In the genomic region with DNA sequence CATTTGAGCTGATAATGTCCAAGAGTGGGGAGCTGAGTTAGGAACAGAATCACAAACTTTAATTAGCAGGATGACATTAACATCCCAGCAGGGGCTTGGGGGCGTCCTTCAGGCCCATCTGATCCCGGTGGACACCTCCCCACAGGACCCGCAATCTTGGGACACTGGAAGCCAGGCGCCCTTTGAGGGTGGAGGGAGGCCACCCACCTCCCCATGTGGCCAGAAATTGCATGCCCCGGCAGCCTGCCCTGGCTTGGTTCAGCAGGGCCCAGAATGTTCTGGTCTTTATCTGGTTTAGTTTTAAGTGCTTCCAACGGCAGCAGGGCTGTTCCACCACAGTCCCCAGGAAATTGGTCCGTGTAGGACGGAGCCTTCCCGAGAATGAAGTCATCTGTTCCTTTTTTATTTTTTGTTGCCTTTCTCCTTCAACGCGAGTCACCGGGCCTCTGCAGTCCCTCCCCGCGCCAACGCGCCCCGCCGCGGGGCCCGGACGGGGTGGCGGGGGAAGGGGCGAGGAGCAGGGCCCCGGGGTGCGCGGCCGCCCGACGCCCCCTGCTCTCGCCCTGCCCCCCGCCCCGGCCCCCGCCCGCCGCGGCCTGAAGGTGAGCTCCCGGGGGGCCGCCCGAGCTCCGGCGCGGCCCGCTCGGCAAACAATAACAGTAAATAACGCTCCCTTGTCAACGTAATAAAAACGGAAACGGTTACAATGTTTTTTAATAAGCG, we compare ENCODE assay signal across 9 cellular contexts.
DNase-seq lines count a peak whose midpoint lies in the region; ATAC-seq, FAIRE-seq and TF ChIP-seq lines count a peak whose summit lies in the region.
"Had no signal": no experiment of that assay in that cellular context is flagged by ENCODE, and none has a peak within 500 bp of the region (broad histone marks: within the 10 kb centered on the region; RNA-seq: fewer than 3 reads in every experiment).

No MANE protein-coding gene starts in this region.

- H3K27me3 ChIP-seq in MM.1S (replicated peaks; ENCODE audit: insufficient read depth, low read length): no peaks in the 10 kb centered on the region
- no peaks in the 10 kb centered on the region for H3K27me3 ChIP-seq in WERI-Rb-1 (ENCODE audit: insufficient read depth, low read depth, severe bottlenecking)
- H3K27me3 ChIP-seq in dorsolateral prefrontal cortex: no peaks in the 10 kb centered on the region
- H3K27me3 ChIP-seq in right lobe of liver: no peaks in the 10 kb centered on the region

- no peaks in the 10 kb centered on the region for H3K79me2 ChIP-seq in MM.1S (ENCODE audit: low read length)

- peak; percentile 61 for DNase-seq in ELF-1 (ENCODE audit: low read depth, low spot score)
- peak; percentile 35 for DNase-seq in H54 (ENCODE audit: insufficient read length, low spot score)
- DNase-seq in MM.1S: peak; percentile 40
- DNase-seq in WERI-Rb-1: peak; percentile 51
- DNase-seq in dorsolateral prefrontal cortex: peak in 8 of 10 donors; percentile 53 to 80 (median 70)
- DNase-seq in right lobe of liver: peak in 2 of 3 donors; percentile 60 to 71
- DNase-seq in stimulated activated CD4-positive, alpha-beta T cell treated with anti-CD3 and anti-CD28 coated beads, Interleukin-1b, Interleukin-23, amount 100 ng/mL, for 48 hours: peak; percentile 42
- DNase-seq in NCI-H510A (lab: John Stamatoyannopoulos, UW): no peak

- FAIRE-seq in H54 (lab: Jason Lieb, UNC): no peak
- FAIRE-seq: endometrium had no signal

- H2AFZ ChIP-seq in MM.1S (ENCODE audit: low read length): peak overlapping the region; percentile 52

- no peaks in the 10 kb centered on the region for H3K9me2 ChIP-seq in MM.1S (replicated peaks; ENCODE audit: insufficient read depth, low read length)

- ATAC-seq in right lobe of liver: peak; percentile 8 to 35 (median 22)

- peak overlapping the region; percentile 96 for H3K27ac ChIP-seq in MM.1S (ENCODE audit: low read length)
- peak overlapping the region; percentile 99 for H3K27ac ChIP-seq in WERI-Rb-1
- peak overlapping the region; percentile 86 to 100 (median 99) for H3K27ac ChIP-seq in dorsolateral prefrontal cortex
- peak overlapping the region; percentile 96 to 100 (median 96) for H3K27ac ChIP-seq in right lobe of liver

- TF ChIP-seq POLR2A in H54 (IDR thresholded peaks at IDR 0.05; ENCODE audit: low read depth, low read length) (no peak), right lobe of liver (IDR thresholded peaks at IDR 0.05) (no peak)

- H3F3A ChIP-seq in MM.1S (ENCODE audit: insufficient read depth, low read length): peaks cover 5% of the 10 kb centered on the region; the same call in 1 of the 2 replicates

- no peaks in the 10 kb centered on the region for H3K9me3 ChIP-seq in MM.1S (replicated peaks; ENCODE audit: insufficient read depth, low read length)
- H3K9me3 ChIP-seq in WERI-Rb-1 (ENCODE audit: severe bottlenecking): peaks cover 3% of the 10 kb centered on the region
- H3K9me3 ChIP-seq in right lobe of liver: no peaks in the 10 kb centered on the region

- no peak for TF ChIP-seq CTCF in MM.1S (IDR thresholded peaks at IDR 0.05; ENCODE audit: low read length)
- no peak for TF ChIP-seq CTCF in WERI-Rb-1 (IDR thresholded peaks at IDR 0.05; ENCODE audit: low read depth, low read length)
- peak in 2 of 56 donors; percentile 19 to 22 for TF ChIP-seq CTCF in dorsolateral prefrontal cortex (IDR thresholded peaks at IDR 0.05 in 54 of 56, conservative IDR thresholded peaks at IDR 0.05 in 2 of 56; ENCODE audit: low read depth in 1 of 56, partially characterized antibody in 56 of 56)
- TF ChIP-seq CTCF in right lobe of liver (IDR thresholded peaks at IDR 0.05): no peak

- H3K4me2 ChIP-seq in MM.1S (ENCODE audit: low read depth, low read length): peak overlapping the region; percentile 83

- H3K4me3 ChIP-seq in MM.1S (ENCODE audit: low read length) (peak overlapping the region; percentile 71), WERI-Rb-1 (ENCODE audit: low read depth, low read length) (peak overlapping the region; percentile 50), dorsolateral prefrontal cortex (peak overlapping the region in 58 of 59 donors; percentile 32 to 84 (median 70)), right lobe of liver (peak overlapping the region; percentile 37 to 65 (median 65))

- intact Hi-C loops in dorsolateral prefrontal cortex (cut with DNase I): loop anchor here (1.0 to 5.0 kb wide), 7 partner anchors 46 to 238 kb away; partner anchors contain the start of gene IER5L (in 1 of the 2)
- intact Hi-C loops in right lobe of liver (cut with DNase I): no loop called here

- no peaks in the 10 kb centered on the region for H4K20me1 ChIP-seq in MM.1S (ENCODE audit: insufficient read depth, low read length)

- H3K36me3 ChIP-seq in MM.1S (replicated peaks; ENCODE audit: insufficient read depth, low read length): no peaks in the 10 kb centered on the region
- H3K36me3 ChIP-seq in WERI-Rb-1: no peaks in the 10 kb centered on the region
- no peaks in the 10 kb centered on the region for H3K36me3 ChIP-seq in right lobe of liver

- peaks cover 29% of the 10 kb centered on the region for H3K4me1 ChIP-seq in MM.1S (ENCODE audit: low read length)
- peaks cover 0 to 15% (median 2%) of the 10 kb centered on the region in 4 donors for H3K4me1 ChIP-seq in right lobe of liver

- peak overlapping the region; percentile 98 for H3K9ac ChIP-seq in MM.1S (ENCODE audit: low read length)

- 0% methylated on average over 20 of the region's 49 CpGs for WGBS in right lobe of liver (ENCODE audit: insufficient coverage, low coverage, low lambda C conversion rate, missing lambda C conversion rate)

Comparison
In these comparisons a context has a peak if more than half of its experiments do, and no peak if none do; other contexts are left out.
1. intact Hi-C loops: an anchor here in dorsolateral prefrontal cortex (1.0 to 5.0 kb wide); none called in right lobe of liver.